Comparison of ENCODE assay signal across 8 cellular contexts in genomic region chr17:60390223-60390622, GRCh38. TPM values are rescaled to one million over a fixed set of nuclear protein-coding genes. Genes with fewer than 3 reads are reported as not detected.
DNase-seq lines count a peak whose midpoint lies in the region; ATAC-seq and TF ChIP-seq lines count a peak whose summit lies in the region.

No MANE protein-coding gene starts in this region.

- H3K27ac Mint-ChIP-seq in natural killer cell = peak overlapping the region; percentile 88 to 92

- no peaks in the 10 kb centered on the region for H3K27me3 ChIP-seq in colonic mucosa

- no peaks in the 10 kb centered on the region for H3K36me3 Mint-ChIP-seq in natural killer cell

- ATAC-seq in natural killer cell (no peak), GM19328 (IDR thresholded peaks at IDR 0.05; ENCODE audit: unreplicated experiment) (no peak), left lobe of liver (no peak)

- H3K27me3 Mint-ChIP-seq in natural killer cell (ENCODE audit: low read depth in 2 of 2) = no peaks in the 10 kb centered on the region

- intact Hi-C loops in colonic mucosa (cut with DNase I) = no loop called here
- intact Hi-C loops in natural killer cell (cut with micrococcal nuclease) = loop anchor here (10.0 kb wide), 1 partner anchor 605 kb away; no protein-coding TSS in a partner anchor

- no peak overlapping the region for H3K27ac ChIP-seq in colonic mucosa

- peak overlapping the region; percentile 98 for H3K4me3 Mint-ChIP-seq in natural killer cell

- peaks cover 46 to 55% of the 10 kb centered on the region in 2 donors for H3K4me1 Mint-ChIP-seq in natural killer cell

- peak overlapping the region in 1 of 2 donors; percentile 97 for H3K9ac ChIP-seq in colonic mucosa (ENCODE audit: low read depth in 2 of 2, low read length in 2 of 2)

- H3K4me3 ChIP-seq in colonic mucosa = peak overlapping the region; percentile 93

- H3K36me3 ChIP-seq in colonic mucosa = no peaks in the 10 kb centered on the region

- no peak for TF ChIP-seq CTCF in colonic mucosa (IDR thresholded peaks at IDR 0.05)
- TF ChIP-seq CTCF in natural killer cell (IDR thresholded peaks at IDR 0.05) = no peak

- H3K4me1 ChIP-seq in colonic mucosa = no peaks in the 10 kb centered on the region

- no peaks in the 10 kb centered on the region for H3K9me3 Mint-ChIP-seq in natural killer cell

- peak; percentile 41 for DNase-seq in Daoy (ENCODE audit: low read depth)
- peak; percentile 85 for DNase-seq in NCI-H226
- no peak for DNase-seq in colonic mucosa
- no peak for DNase-seq in natural killer cell
- no peak for DNase-seq in SK-N-DZ (ENCODE audit: low spot score)
- no peak for DNase-seq in HT-29 (ENCODE audit: low spot score)
- no peak for DNase-seq in left lobe of liver (ENCODE audit: low spot score)

- H3K9me3 ChIP-seq in colonic mucosa = no peaks in the 10 kb centered on the region

RNA-seq across cellular contexts. Expression of gene USP32, which starts 1.7 kb away (rescaled TPM):
- total RNA-seq in Daoy (2014; rRNA removed; shearing (Covaris generic)) = 11.2 and 18.4 TPM in 2 replicates
- 10 to 100 TPM; 28.9 to 52.1 TPM for total RNA-seq in colonic mucosa
- 10 to 100 TPM; 41.3 to 68.5 (median 41.7) TPM for total RNA-seq in natural killer cell
- 20.0 and 23.0 TPM in 2 replicates for polyA plus RNA-seq in SK-N-DZ (2014; cell fraction: cytosol; rRNA removed)
- 15.7 and 16.8 TPM in 2 replicates for polyA plus RNA-seq in SK-N-DZ (2014; cell fraction: nucleus; rRNA removed)
- 19.9 and 24.6 TPM in 2 replicates for total RNA-seq in HT-29 (2014; rRNA removed; shearing (Covaris generic))
- total RNA-seq in left lobe of liver = 25.9 TPM

RNA-seq across cellular contexts. Expression of gene CHCT1, which starts 32.1 kb away (rescaled TPM):
- total RNA-seq in Daoy (2014; rRNA removed; shearing (Covaris generic)) = not detected in 2 replicates
- total RNA-seq in colonic mucosa = not detected
- total RNA-seq in natural killer cell = not detected
- not detected in 2 replicates for polyA plus RNA-seq in SK-N-DZ (2014; cell fraction: cytosol; rRNA removed)
- polyA plus RNA-seq in SK-N-DZ (2014; cell fraction: nucleus; rRNA removed) = not detected in 2 replicates
- not detected in 2 replicates for total RNA-seq in HT-29 (2014; rRNA removed; shearing (Covaris generic))
- total RNA-seq in left lobe of liver = not detected

Comparison
In these comparisons a context has a peak if more than half of its experiments do, and no peak if none do; other contexts are left out.
1. DNase-seq: peak in Daoy (single experiment) and NCI-H226 (single experiment); none in colonic mucosa (single experiment), natural killer cell (single experiment), SK-N-DZ (single experiment), HT-29 (single experiment) and left lobe of liver (single experiment).